Comparison of ENCODE assay signal across 1 cellular context in the genomic region with DNA sequence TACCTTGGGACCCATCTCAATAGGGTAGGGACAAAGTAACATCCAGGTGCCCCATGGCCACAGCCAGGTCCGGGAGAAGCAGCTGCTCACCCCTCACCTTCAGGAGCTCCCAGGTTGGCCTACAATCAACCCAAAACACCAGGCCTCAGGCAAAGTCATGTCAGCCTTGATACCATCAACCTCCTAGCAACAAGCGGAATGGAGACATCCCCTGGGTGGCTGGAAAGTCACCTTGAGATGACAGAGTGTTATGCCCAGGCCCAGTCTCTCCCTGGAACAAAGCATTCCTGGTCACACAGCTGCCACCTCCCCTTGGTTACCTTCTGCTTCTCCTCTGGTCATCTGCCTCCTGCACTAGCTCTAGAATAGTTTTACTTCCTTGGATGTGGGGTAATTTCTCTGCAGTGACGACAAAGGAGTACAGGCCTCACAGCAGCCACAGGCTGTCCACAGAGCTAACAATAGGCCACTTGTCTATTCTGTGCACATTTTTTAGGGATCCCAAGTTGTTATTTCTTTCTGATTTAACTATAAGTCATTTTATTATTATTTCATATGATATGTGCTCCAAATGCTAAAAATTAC.
TF ChIP-seq lines count a peak whose summit lies in the region.

No MANE protein-coding gene starts in this region.

TF ChIP-seq in H1, 55 proteins besides CTCF, POLR2A, EP300 and RAD21 (continued from another document):
- TF ChIP-seq, protein P1, sequence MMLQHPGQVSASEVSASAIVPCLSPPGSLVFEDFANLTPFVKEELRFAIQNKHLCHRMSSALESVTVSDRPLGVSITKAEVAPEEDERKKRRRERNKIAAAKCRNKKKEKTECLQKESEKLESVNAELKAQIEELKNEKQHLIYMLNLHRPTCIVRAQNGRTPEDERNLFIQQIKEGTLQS (IDR thresholded peaks at IDR 0.05; ENCODE audit: insufficient read depth, low read depth, low read length) = no peak
- TF ChIP-seq GABPA (IDR thresholded peaks at IDR 0.05; ENCODE audit: borderline replicate concordance, insufficient read depth, low read length) (no peak), SIRT6 (IDR thresholded peaks at IDR 0.05; ENCODE audit: low read length) (no peak), CTBP2 (IDR thresholded peaks at IDR 0.05; ENCODE audit: borderline replicate concordance, insufficient read depth, insufficient read length, low read length) (no peak), FOSL1 (IDR thresholded peaks at IDR 0.05; ENCODE audit: insufficient read depth, low read depth, low read length) (no peak), HDAC6 (IDR thresholded peaks at IDR 0.05; ENCODE audit: low read depth, low read length) (no peak)
- TF ChIP-seq, protein P2, sequence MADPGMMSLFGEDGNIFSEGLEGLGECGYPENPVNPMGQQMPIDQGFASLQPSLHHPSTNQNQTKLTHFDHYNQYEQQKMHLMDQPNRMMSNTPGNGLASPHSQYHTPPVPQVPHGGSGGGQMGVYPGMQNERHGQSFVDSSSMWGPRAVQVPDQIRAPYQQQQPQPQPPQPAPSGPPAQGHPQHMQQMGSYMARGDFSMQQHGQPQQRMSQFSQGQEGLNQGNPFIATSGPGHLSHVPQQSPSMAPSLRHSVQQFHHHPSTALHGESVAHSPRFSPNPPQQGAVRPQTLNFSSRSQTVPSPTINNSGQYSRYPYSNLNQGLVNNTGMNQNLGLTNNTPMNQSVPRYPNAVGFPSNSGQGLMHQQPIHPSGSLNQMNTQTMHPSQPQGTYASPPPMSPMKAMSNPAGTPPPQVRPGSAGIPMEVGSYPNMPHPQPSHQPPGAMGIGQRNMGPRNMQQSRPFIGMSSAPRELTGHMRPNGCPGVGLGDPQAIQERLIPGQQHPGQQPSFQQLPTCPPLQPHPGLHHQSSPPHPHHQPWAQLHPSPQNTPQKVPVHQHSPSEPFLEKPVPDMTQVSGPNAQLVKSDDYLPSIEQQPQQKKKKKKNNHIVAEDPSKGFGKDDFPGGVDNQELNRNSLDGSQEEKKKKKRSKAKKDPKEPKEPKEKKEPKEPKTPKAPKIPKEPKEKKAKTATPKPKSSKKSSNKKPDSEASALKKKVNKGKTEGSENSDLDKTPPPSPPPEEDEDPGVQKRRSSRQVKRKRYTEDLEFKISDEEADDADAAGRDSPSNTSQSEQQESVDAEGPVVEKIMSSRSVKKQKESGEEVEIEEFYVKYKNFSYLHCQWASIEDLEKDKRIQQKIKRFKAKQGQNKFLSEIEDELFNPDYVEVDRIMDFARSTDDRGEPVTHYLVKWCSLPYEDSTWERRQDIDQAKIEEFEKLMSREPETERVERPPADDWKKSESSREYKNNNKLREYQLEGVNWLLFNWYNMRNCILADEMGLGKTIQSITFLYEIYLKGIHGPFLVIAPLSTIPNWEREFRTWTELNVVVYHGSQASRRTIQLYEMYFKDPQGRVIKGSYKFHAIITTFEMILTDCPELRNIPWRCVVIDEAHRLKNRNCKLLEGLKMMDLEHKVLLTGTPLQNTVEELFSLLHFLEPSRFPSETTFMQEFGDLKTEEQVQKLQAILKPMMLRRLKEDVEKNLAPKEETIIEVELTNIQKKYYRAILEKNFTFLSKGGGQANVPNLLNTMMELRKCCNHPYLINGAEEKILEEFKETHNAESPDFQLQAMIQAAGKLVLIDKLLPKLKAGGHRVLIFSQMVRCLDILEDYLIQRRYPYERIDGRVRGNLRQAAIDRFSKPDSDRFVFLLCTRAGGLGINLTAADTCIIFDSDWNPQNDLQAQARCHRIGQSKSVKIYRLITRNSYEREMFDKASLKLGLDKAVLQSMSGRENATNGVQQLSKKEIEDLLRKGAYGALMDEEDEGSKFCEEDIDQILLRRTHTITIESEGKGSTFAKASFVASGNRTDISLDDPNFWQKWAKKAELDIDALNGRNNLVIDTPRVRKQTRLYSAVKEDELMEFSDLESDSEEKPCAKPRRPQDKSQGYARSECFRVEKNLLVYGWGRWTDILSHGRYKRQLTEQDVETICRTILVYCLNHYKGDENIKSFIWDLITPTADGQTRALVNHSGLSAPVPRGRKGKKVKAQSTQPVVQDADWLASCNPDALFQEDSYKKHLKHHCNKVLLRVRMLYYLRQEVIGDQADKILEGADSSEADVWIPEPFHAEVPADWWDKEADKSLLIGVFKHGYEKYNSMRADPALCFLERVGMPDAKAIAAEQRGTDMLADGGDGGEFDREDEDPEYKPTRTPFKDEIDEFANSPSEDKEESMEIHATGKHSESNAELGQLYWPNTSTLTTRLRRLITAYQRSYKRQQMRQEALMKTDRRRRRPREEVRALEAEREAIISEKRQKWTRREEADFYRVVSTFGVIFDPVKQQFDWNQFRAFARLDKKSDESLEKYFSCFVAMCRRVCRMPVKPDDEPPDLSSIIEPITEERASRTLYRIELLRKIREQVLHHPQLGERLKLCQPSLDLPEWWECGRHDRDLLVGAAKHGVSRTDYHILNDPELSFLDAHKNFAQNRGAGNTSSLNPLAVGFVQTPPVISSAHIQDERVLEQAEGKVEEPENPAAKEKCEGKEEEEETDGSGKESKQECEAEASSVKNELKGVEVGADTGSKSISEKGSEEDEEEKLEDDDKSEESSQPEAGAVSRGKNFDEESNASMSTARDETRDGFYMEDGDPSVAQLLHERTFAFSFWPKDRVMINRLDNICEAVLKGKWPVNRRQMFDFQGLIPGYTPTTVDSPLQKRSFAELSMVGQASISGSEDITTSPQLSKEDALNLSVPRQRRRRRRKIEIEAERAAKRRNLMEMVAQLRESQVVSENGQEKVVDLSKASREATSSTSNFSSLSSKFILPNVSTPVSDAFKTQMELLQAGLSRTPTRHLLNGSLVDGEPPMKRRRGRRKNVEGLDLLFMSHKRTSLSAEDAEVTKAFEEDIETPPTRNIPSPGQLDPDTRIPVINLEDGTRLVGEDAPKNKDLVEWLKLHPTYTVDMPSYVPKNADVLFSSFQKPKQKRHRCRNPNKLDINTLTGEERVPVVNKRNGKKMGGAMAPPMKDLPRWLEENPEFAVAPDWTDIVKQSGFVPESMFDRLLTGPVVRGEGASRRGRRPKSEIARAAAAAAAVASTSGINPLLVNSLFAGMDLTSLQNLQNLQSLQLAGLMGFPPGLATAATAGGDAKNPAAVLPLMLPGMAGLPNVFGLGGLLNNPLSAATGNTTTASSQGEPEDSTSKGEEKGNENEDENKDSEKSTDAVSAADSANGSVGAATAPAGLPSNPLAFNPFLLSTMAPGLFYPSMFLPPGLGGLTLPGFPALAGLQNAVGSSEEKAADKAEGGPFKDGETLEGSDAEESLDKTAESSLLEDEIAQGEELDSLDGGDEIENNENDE (IDR thresholded peaks at IDR 0.05; ENCODE audit: insufficient replicate concordance, low read length) = no peak
